10 cellular contexts compared by ENCODE assay signal in the genomic region with DNA sequence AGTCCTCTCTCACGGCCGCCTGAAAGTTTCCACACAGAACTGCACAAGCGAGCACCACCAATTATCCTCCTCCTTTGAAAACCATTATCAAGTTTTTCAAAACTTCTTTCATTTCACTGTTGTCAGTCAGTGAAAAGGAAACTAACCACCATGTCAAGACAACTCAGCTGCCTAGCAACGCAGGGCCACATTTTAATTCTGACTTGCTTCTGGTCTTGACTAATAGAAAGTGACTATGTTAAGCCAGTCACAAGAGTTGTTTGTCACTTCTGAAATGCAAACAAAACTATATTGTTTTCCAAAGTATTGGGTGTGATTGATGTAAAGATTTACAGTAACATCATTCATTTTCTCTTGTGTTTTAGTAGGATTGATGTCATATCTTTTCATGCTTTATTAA.
DNase-seq lines count a peak whose midpoint lies in the region; ATAC-seq and TF ChIP-seq lines count a peak whose summit lies in the region.
"Had no signal": no experiment of that assay in that cellular context is flagged by ENCODE, and none has a peak within 500 bp of the region (broad histone marks: within the 10 kb centered on the region; RNA-seq: fewer than 3 reads in every experiment).

No MANE protein-coding gene starts in this region.

- H3K27me3 ChIP-seq in GM06990 (replicated peaks; ENCODE audit: control insufficient read depth, insufficient read depth, low read length) (no peaks in the 10 kb centered on the region), mesendoderm (ENCODE audit: insufficient read depth, low read length, poor library complexity) (no peaks in the 10 kb centered on the region)

- no peak overlapping the region for H4K8ac ChIP-seq in mesendoderm (ENCODE audit: low read depth, low read length)

- no peak overlapping the region for H2AK5ac ChIP-seq in mesendoderm (ENCODE audit: low read length)

- no peak overlapping the region for H3K4me2 ChIP-seq in mesendoderm (ENCODE audit: low read length)

- DNase-seq in GM06990 (ENCODE audit: extremely low read depth, insufficient read length) (peak; percentile 21), OCI-M1 (lab: John Stamatoyannopoulos, UW) (peak; percentile 30), left colon (no peak), MCF 10A (ENCODE audit: unreplicated experiment) (no peak), mesendoderm (no peak), NCI-H510A (lab: John Stamatoyannopoulos, UW) (no peak)
- DNase-seq: AML-193, NCI-H187 had no signal

- no peak overlapping the region for H3K27ac ChIP-seq in mesendoderm (ENCODE audit: low read depth, low read length)

- no peaks in the 10 kb centered on the region for H3K4me1 Mint-ChIP-seq in MCF 10A (ENCODE audit: insufficient read depth, unreplicated experiment)

- no peak overlapping the region for H3K18ac ChIP-seq in mesendoderm (ENCODE audit: low read length)

- no peaks in the 10 kb centered on the region for H3K4me1 ChIP-seq in mesendoderm (ENCODE audit: control insufficient read depth, low read depth, low read length)

- H3K27me3 Mint-ChIP-seq in MCF 10A (ENCODE audit: insufficient read depth, unreplicated experiment), result peaks cover 71% of the 10 kb centered on the region

- no CpG with 5 or more reads among the region's 4 CpGs for WGBS in mesendoderm (ENCODE audit: extremely low coverage, insufficient coverage, low lambda C conversion rate)

- no peaks in the 10 kb centered on the region for H3K79me1 ChIP-seq in mesendoderm (ENCODE audit: low read length)

- no peak overlapping the region for H3K4ac ChIP-seq in mesendoderm (ENCODE audit: low read depth, low read length)

- no peaks in the 10 kb centered on the region for H3K36me3 Mint-ChIP-seq in MCF 10A (ENCODE audit: insufficient read depth, unreplicated experiment)

- no peaks in the 10 kb centered on the region for H3K9me3 Mint-ChIP-seq in MCF 10A (ENCODE audit: unreplicated experiment)

- POLR2A ChIA-PET in MCF 10A (lab: Yijun Ruan, JAX), result no interaction called here

- H3K23ac ChIP-seq in mesendoderm (ENCODE audit: low read length), result no peak overlapping the region

- no peak overlapping the region for H3K9ac ChIP-seq in mesendoderm (ENCODE audit: low read length)

- no peak overlapping the region for H3K56ac ChIP-seq in mesendoderm (ENCODE audit: low read length)

- H3K4me3 ChIP-seq in GM06990 (replicated peaks; ENCODE audit: low read depth, low read length) (no peak overlapping the region; the same call in 1 of the 2 replicates), mesendoderm (ENCODE audit: low read length) (no peak overlapping the region)

- H2BK15ac ChIP-seq in mesendoderm (replicated peaks; ENCODE audit: low read depth), result no peak overlapping the region

- H3K27ac Mint-ChIP-seq in MCF 10A (ENCODE audit: low read depth, unreplicated experiment), result no peak overlapping the region

- H2BK120ac ChIP-seq in mesendoderm (ENCODE audit: low read depth, low read length), result no peak overlapping the region

- intact Hi-C loops in left colon (cut with DNase I, micrococcal nuclease) (no loop called here), MCF 10A (cut with micrococcal nuclease) (no loop called here)

- H3K36me3 ChIP-seq in GM06990 (ENCODE audit: control insufficient read depth, insufficient read depth, low read length) (no peaks in the 10 kb centered on the region), mesendoderm (ENCODE audit: control insufficient read depth, insufficient read depth, low read length) (no peaks in the 10 kb centered on the region)

- CTCF ChIA-PET in MCF 10A (lab: Yijun Ruan, JAX), result no interaction called here

- no peak overlapping the region for H4K5ac ChIP-seq in mesendoderm (ENCODE audit: low read length)

- TF ChIP-seq CTCF in GM06990 (IDR thresholded peaks at IDR 0.05; ENCODE audit: insufficient read depth, low read length, poor library complexity, severe bottlenecking) (no peak), MCF 10A (IDR thresholded peaks at IDR 0.05; ENCODE audit: unreplicated experiment) (no peak)

- H3K79me2 ChIP-seq in mesendoderm (ENCODE audit: control insufficient read depth, insufficient read depth, low read length), result no peaks in the 10 kb centered on the region

- peak; percentile 89 for ATAC-seq in GM19395 (IDR thresholded peaks at IDR 0.05; ENCODE audit: unreplicated experiment)
- peak; percentile 94 for ATAC-seq in HG02943 (IDR thresholded peaks at IDR 0.05; ENCODE audit: low read depth, unreplicated experiment)
- ATAC-seq in left colon, result no peak

- no peak overlapping the region for H2BK5ac ChIP-seq in mesendoderm (ENCODE audit: low read length)

- no TSS peak for BruUV-seq in MCF 10A (replicated peaks; lab: Mats Ljungman, UMichigan)

- H3K4me3 Mint-ChIP-seq in MCF 10A (ENCODE audit: unreplicated experiment), result no peak overlapping the region

Comparison
In these comparisons a context has a peak if more than half of its experiments do, and no peak if none do; other contexts are left out.
1. DNase-seq: peak in GM06990 (single experiment) and OCI-M1 (single experiment); none in left colon (0 of 2), MCF 10A (single experiment), mesendoderm (single experiment) and NCI-H510A (single experiment).